In the genomic region with DNA sequence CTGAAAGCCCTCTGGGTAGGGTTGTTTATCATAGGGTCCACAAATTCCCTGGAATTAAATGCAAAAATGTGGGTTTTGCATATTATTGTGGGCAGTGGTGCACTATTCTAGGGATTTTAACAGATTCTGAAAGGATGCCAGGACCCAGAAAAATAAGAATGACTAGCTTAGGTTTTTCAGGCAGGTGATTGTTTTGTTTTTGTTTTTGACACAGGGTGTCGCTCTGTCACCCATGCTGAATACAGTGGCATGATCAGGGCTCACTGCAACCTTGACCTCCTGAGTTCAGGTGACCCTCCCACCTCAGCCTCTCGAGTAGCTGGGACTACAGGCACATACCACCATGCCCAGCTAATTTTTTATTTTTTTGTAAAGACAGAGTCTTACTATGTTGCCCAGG, we compare ENCODE assay signal across 12 cellular contexts. TPM values are rescaled to one million over a fixed set of nuclear protein-coding genes. Genes with fewer than 3 reads are reported as not detected.
DNase-seq lines count a peak whose midpoint lies in the region; ATAC-seq, FAIRE-seq and TF ChIP-seq lines count a peak whose summit lies in the region.
"Had no signal": no experiment of that assay in that cellular context is flagged by ENCODE, and none has a peak within 500 bp of the region (broad histone marks: within the 10 kb centered on the region; RNA-seq: fewer than 3 reads in every experiment).

No MANE protein-coding gene starts in this region.

- dilution Hi-C loops in keratinocyte (cut with MboI; ENCODE audit: extremely low pct_ligation_motif_present, low sequenced_read_pairs): no loop called here

- H3K36me3 Mint-ChIP-seq in WTC11: peaks cover 25% of the 10 kb centered on the region

- no peaks in the 10 kb centered on the region for H3K27me3 ChIP-seq in keratinocyte (ENCODE audit: control insufficient read depth, extremely low read depth, insufficient read depth, low read length)
- no peaks in the 10 kb centered on the region for H3K27me3 ChIP-seq in skeletal muscle satellite cell (ENCODE audit: control insufficient read depth, insufficient read depth, low read length)

- TF ChIP-seq CTCF in GM12872 (IDR thresholded peaks at IDR 0.05; ENCODE audit: insufficient read depth, low read depth, low read length) (peak; percentile 12; the same call in 1 of the 3 replicates), WTC11 (IDR thresholded peaks at IDR 0.05) (no peak), keratinocyte (optimal IDR thresholded peaks at IDR 0.05 in 1 of 3, IDR thresholded peaks at IDR 0.05 in 1 of 3, conservative IDR thresholded peaks at IDR 0.05 in 1 of 3; ENCODE audit: extremely low read depth in 1 of 3, insufficient read depth in 2 of 3, low read length in 3 of 3) (peak in 1 of 3 experiments; percentile 12), lower leg skin (IDR thresholded peaks at IDR 0.05) (no peak)

- H3K4me3 ChIP-seq in keratinocyte (ENCODE audit: control insufficient read depth in 2 of 3, extremely low read depth in 1 of 3, insufficient read depth in 2 of 3, low read depth in 1 of 3, low read length in 3 of 3) (no peak overlapping the region), skeletal muscle satellite cell (ENCODE audit: low read length) (peak overlapping the region; percentile 1), lower leg skin (ENCODE audit: low read depth, poor library complexity, severe bottlenecking) (no peak overlapping the region)
- H3K4me3 ChIP-seq: SK-N-MC had no signal

- H3K36me3 ChIP-seq in keratinocyte (ENCODE audit: control insufficient read depth in 2 of 2, extremely low read depth in 1 of 2, insufficient read depth in 2 of 2, low read length in 2 of 2) (peaks cover 15 to 37% of the 10 kb centered on the region in 2 experiments), skeletal muscle satellite cell (ENCODE audit: insufficient read depth, low read length) (no peaks in the 10 kb centered on the region)

- WGBS in lower leg skin, 2 donors: 91 to 100% methylated on average over 2 of the region's 2 CpGs

- H3K9me3 ChIP-seq in keratinocyte (ENCODE audit: control insufficient read depth, low read depth, low read length) (no peaks in the 10 kb centered on the region), skeletal muscle satellite cell (replicated peaks; ENCODE audit: low read length) (no peaks in the 10 kb centered on the region)

- H2AFZ ChIP-seq in keratinocyte (ENCODE audit: control insufficient read depth, low read length): no peak overlapping the region

- intact Hi-C loops in lower leg skin (cut with DNase I; ENCODE audit: low total_unique reads): no loop called here

- H3K4me3 Mint-ChIP-seq in WTC11: no peak overlapping the region
- H3K4me3 Mint-ChIP-seq: activated CD4-positive, alpha-beta memory T cell treated with anti-CD3 and anti-CD28 coated beads, Interleukin-2, amount 10 ng/mL, durations not matched to agents 7 days and 5 days had no signal

- peak overlapping the region; percentile 89 for H3K27ac ChIP-seq in keratinocyte (ENCODE audit: control insufficient read depth, insufficient read depth, low read length)
- H3K27ac ChIP-seq: C4-2B had no signal

- ATAC-seq in WTC11: no peak

- peak overlapping the region; percentile 93; the same call in 1 of the 2 replicates for H3K27ac Mint-ChIP-seq in WTC11
- H3K27ac Mint-ChIP-seq: activated CD4-positive, alpha-beta memory T cell treated with anti-CD3 and anti-CD28 coated beads, Interleukin-2, amount 10 ng/mL, durations not matched to agents 7 days and 5 days had no signal

- FAIRE-seq in keratinocyte (lab: Jason Lieb, UNC) (no peak), GM12891 (lab: Jason Lieb, UNC) (no peak)

- TF ChIP-seq POLR2A in lower leg skin (IDR thresholded peaks at IDR 0.05): no peak
- TF ChIP-seq POLR2A in GM12891 (IDR thresholded peaks at IDR 0.05; ENCODE audit: low read depth, low read length): no peak

- H3K4me1 ChIP-seq in keratinocyte (ENCODE audit: control insufficient read depth, extremely low read depth, insufficient read depth, low read length): peaks cover 31% of the 10 kb centered on the region
- peaks cover 43% of the 10 kb centered on the region for H3K4me1 ChIP-seq in skeletal muscle satellite cell (ENCODE audit: control insufficient read depth, insufficient read depth, low read length)

- CTCF ChIA-PET in WTC11 (lab: Charles Lee): interaction anchor here (0.6 to 1.6 kb wide), 16 partner anchors 9 to 516 kb away, joined by 3 to 11 read pairs (median 3); partner anchors contain the start of genes ANKRD33, GALNT6 and POU6F1

- H4K20me1 ChIP-seq in keratinocyte (ENCODE audit: control insufficient read depth, extremely low read depth, insufficient read depth, low read length): peaks cover 3% of the 10 kb centered on the region

- no peaks in the 10 kb centered on the region for H3K9me3 Mint-ChIP-seq in WTC11
- H3K9me3 Mint-ChIP-seq: activated CD4-positive, alpha-beta memory T cell treated with anti-CD3 and anti-CD28 coated beads, Interleukin-2, amount 10 ng/mL, durations not matched to agents 7 days and 5 days had no signal

- H3K4me2 ChIP-seq in keratinocyte (ENCODE audit: control insufficient read depth, extremely low read depth, insufficient read depth, low read depth, low read length): peak overlapping the region; percentile 67
- H3K4me2 ChIP-seq in skeletal muscle satellite cell (ENCODE audit: low read length): peak overlapping the region; percentile 63

- POLR2A ChIA-PET in WTC11 (lab: Charles Lee): interaction anchor here (1.5 kb wide), 1 partner anchor 16 kb away, joined by 3 read pairs; no protein-coding TSS in a partner anchor

- DNase-seq in WTC11 (ENCODE audit: low spot score) (no peak), keratinocyte (ENCODE audit: low read depth, low spot score) (no peak), lower leg skin (ENCODE audit: low spot score in 2 of 2) (no peak), GM12891 (ENCODE audit: insufficient read length, low spot score) (no peak), NCI-H510A (lab: John Stamatoyannopoulos, UW) (no peak)
- DNase-seq in stimulated activated CD4-positive, alpha-beta T cell treated with anti-CD3 and anti-CD28 coated beads, Interleukin-2, amount 100 ng/mL, for 24 hours: no peak
- DNase-seq: activated CD4-positive, alpha-beta memory T cell treated with anti-CD3 and anti-CD28 coated beads, Interleukin-2, amount 10 ng/mL, durations not matched to agents 7 days and 5 days; stimulated activated naive CD4-positive, alpha-beta T cell treated with Interleukin-2 at 50 U/mL for 16 hours had no signal

- peaks cover 28% of the 10 kb centered on the region for H3K4me1 Mint-ChIP-seq in WTC11

- peaks cover 5% of the 10 kb centered on the region for H3K79me2 ChIP-seq in keratinocyte (ENCODE audit: control insufficient read depth, insufficient read depth, low read length)

- H3K9me1 ChIP-seq in keratinocyte (ENCODE audit: control insufficient read depth, extremely low read depth, insufficient read depth, low read length): no peaks in the 10 kb centered on the region

- H3K9ac ChIP-seq in keratinocyte (ENCODE audit: control insufficient read depth, extremely low read depth, insufficient read depth, low read length): peak overlapping the region; percentile 67
- H3K9ac ChIP-seq in skeletal muscle satellite cell (ENCODE audit: low read depth, low read length): peak overlapping the region; percentile 54

- no peaks in the 10 kb centered on the region for H3K27me3 Mint-ChIP-seq in WTC11 (ENCODE audit: low read depth)
- H3K27me3 Mint-ChIP-seq: activated CD4-positive, alpha-beta memory T cell treated with anti-CD3 and anti-CD28 coated beads, Interleukin-2, amount 10 ng/mL, durations not matched to agents 7 days and 5 days had no signal

RNA-seq across cellular contexts. Expression of gene GALNT6, which starts 19.2 kb away (rescaled TPM):
- total RNA-seq in WTC11 (2021) (11.0 to 18.3 TPM (median 11.2 TPM) in 3 replicates), lower leg skin (10 to 100 TPM in 1 of 4 donors, 1 to 10 TPM in 3; 1.3 to 16.4 (median 4.7) TPM)
- 42.7 to 78.1 TPM (median 57.5 TPM) in 3 replicates for polyA plus RNA-seq in keratinocyte
- polyA plus RNA-seq in keratinocyte (2011; ENCODE audit: low read depth): 11.4 TPM
- 19.7 and 22.1 TPM in 2 replicates for polyA plus RNA-seq in keratinocyte (2011; cell fraction: cytosol; rRNA removed)
- polyA plus RNA-seq in keratinocyte (2011; cell fraction: nucleus; rRNA removed): 122 and 134 TPM in 2 replicates
- 42.1 and 70.3 TPM in 2 replicates for polyA plus RNA-seq in keratinocyte (2012; ENCODE audit: low replicate concordance)
- 65.5 to 107 TPM (median 67.8 TPM) in 3 replicates for polyA minus RNA-seq in keratinocyte
- 38.2 TPM for polyA minus RNA-seq in keratinocyte (2011; cell fraction: cytosol; rRNA and poly(A)+ RNA removed)
- 129 and 180 TPM in 2 replicates for polyA minus RNA-seq in keratinocyte (2011; cell fraction: nucleus; rRNA and poly(A)+ RNA removed)
- 2.8 and 10.7 TPM in 2 replicates for total RNA-seq in skeletal muscle satellite cell (2012; rRNA removed)
- 15.2 TPM for polyA plus RNA-seq in GM12891 (2012; ENCODE audit: low read depth, missing spikeins)

RNA-seq across cellular contexts. Expression of gene CELA1, which starts 25.5 kb away (rescaled TPM):
- total RNA-seq in WTC11 (2021) (not detected in 3 replicates), lower leg skin (not detected)
- polyA plus RNA-seq in keratinocyte: not detected in 3 replicates
- not detected for polyA plus RNA-seq in keratinocyte (2011; ENCODE audit: low read depth)
- not detected in 2 replicates for polyA plus RNA-seq in keratinocyte (2011; cell fraction: cytosol; rRNA removed)
- 0.16 TPM in 1 of 2 replicates, not detected in the other for polyA plus RNA-seq in keratinocyte (2011; cell fraction: nucleus; rRNA removed)
- not detected in 2 replicates for polyA plus RNA-seq in keratinocyte (2012; ENCODE audit: low replicate concordance)
- not detected in 3 replicates for polyA minus RNA-seq in keratinocyte
- polyA minus RNA-seq in keratinocyte (2011; cell fraction: cytosol; rRNA and poly(A)+ RNA removed): not detected
- not detected in 2 replicates for polyA minus RNA-seq in keratinocyte (2011; cell fraction: nucleus; rRNA and poly(A)+ RNA removed)
- not detected in 2 replicates for total RNA-seq in skeletal muscle satellite cell (2012; rRNA removed)
- not detected for polyA plus RNA-seq in GM12891 (2012; ENCODE audit: low read depth, missing spikeins)
- total RNA-seq: activated CD4-positive, alpha-beta memory T cell treated with anti-CD3 and anti-CD28 coated beads, Interleukin-2, amount 10 ng/mL, durations not matched to agents 7 days and 5 days had no signal

RNA-seq across cellular contexts. Expression of gene BIN2, which starts 48.0 kb away (rescaled TPM):
- total RNA-seq in WTC11 (2021) (0.14 to 0.44 TPM (median 0.20 TPM) in 3 replicates), lower leg skin (1 to 10 TPM in 1 of 4 donors, under 1 TPM in 3; 0.38 to 2.4 (median 0.94) TPM)
- 0.04 TPM in 1 of 3 replicates, not detected in the others for polyA plus RNA-seq in keratinocyte
- not detected for polyA plus RNA-seq in keratinocyte (2011; ENCODE audit: low read depth)
- not detected in 2 replicates for polyA plus RNA-seq in keratinocyte (2011; cell fraction: cytosol; rRNA removed)
- 0.11 TPM in 1 of 2 replicates, not detected in the other for polyA plus RNA-seq in keratinocyte (2011; cell fraction: nucleus; rRNA removed)
- polyA plus RNA-seq in keratinocyte (2012; ENCODE audit: low replicate concordance): not detected in 2 replicates
- polyA minus RNA-seq in keratinocyte: not detected in 3 replicates
- not detected for polyA minus RNA-seq in keratinocyte (2011; cell fraction: cytosol; rRNA and poly(A)+ RNA removed)
- not detected in 2 replicates for polyA minus RNA-seq in keratinocyte (2011; cell fraction: nucleus; rRNA and poly(A)+ RNA removed)
- total RNA-seq in skeletal muscle satellite cell (2012; rRNA removed): not detected in 2 replicates
- polyA plus RNA-seq in GM12891 (2012; ENCODE audit: low read depth, missing spikeins): 18.6 TPM

RNA-seq across cellular contexts. Expression of gene SLC4A8, which starts 52.6 kb away (rescaled TPM):
- total RNA-seq in WTC11 (2021): 13.1 to 23.5 TPM (median 16.9 TPM) in 3 replicates
- polyA plus RNA-seq in keratinocyte: 1.1 to 2.3 TPM (median 2.0 TPM) in 3 replicates
- polyA plus RNA-seq in keratinocyte (2011; ENCODE audit: low read depth): 1.7 TPM
- 0.95 and 1.5 TPM in 2 replicates for polyA plus RNA-seq in keratinocyte (2011; cell fraction: cytosol; rRNA removed)
- 6.0 and 8.2 TPM in 2 replicates for polyA plus RNA-seq in keratinocyte (2011; cell fraction: nucleus; rRNA removed)
- 0.65 and 0.87 TPM in 2 replicates for polyA plus RNA-seq in keratinocyte (2012; ENCODE audit: low replicate concordance)
- 6.3 to 8.1 TPM (median 6.3 TPM) in 3 replicates for polyA minus RNA-seq in keratinocyte
- 2.5 TPM for polyA minus RNA-seq in keratinocyte (2011; cell fraction: cytosol; rRNA and poly(A)+ RNA removed)
- polyA minus RNA-seq in keratinocyte (2011; cell fraction: nucleus; rRNA and poly(A)+ RNA removed): 2.8 and 9.3 TPM in 2 replicates
- total RNA-seq in skeletal muscle satellite cell (2012; rRNA removed): 1.1 and 1.5 TPM in 2 replicates
- total RNA-seq in lower leg skin: under 1 TPM; 0.04 to 0.13 (median 0.06) TPM
- polyA plus RNA-seq in GM12891 (2012; ENCODE audit: low read depth, missing spikeins): 1.5 TPM
